In genomic region chr16:21301168-21301894, GRCh38 we compare ENCODE assay signal across 8 cellular contexts. TPM values are rescaled to one million over a fixed set of nuclear protein-coding genes. Genes with fewer than 3 reads are reported as not detected.
DNase-seq lines count a peak whose midpoint lies in the region; ATAC-seq and TF ChIP-seq lines count a peak whose summit lies in the region.

No MANE protein-coding gene starts in this region.

- DNase-seq in NCI-H1417 (lab: John Stamatoyannopoulos, UW) (peak; percentile 32 to 83 (median 82)), NCI-H1417 treated with DMSO at 0.1 percent for 48 hours (lab: John Stamatoyannopoulos, UW) (no peak), MV-4-11 (lab: John Stamatoyannopoulos, UW) (peak; percentile 52), SKM-1 treated with dmso at 0.1 percent for 144 hours (lab: John Stamatoyannopoulos, UW; ENCODE audit: unreplicated experiment) (peak; percentile 60), MCF 10A (ENCODE audit: unreplicated experiment) (peak; percentile 91), iPS-NIHi7 (ENCODE audit: extremely low spot score) (peak; percentile 85), spleen (peak; percentile 85)

- H3K9me3 ChIP-seq in spleen, result no peaks in the 10 kb centered on the region

- peaks cover 18% of the 10 kb centered on the region for H3K36me3 Mint-ChIP-seq in MCF 10A (ENCODE audit: insufficient read depth, unreplicated experiment)

- 0 to 1% (median 0%) methylated on average over 34 to 60 of the region's 60 CpGs for WGBS in spleen, 5 donors

- no TSS peak for BruUV-seq in MCF 10A (replicated peaks; lab: Mats Ljungman, UMichigan)

- no peak for TF ChIP-seq POLR2A in spleen (IDR thresholded peaks at IDR 0.05)

- CTCF ChIA-PET in MCF 10A (lab: Yijun Ruan, JAX), result interaction anchor here (0.6 to 4.1 kb wide), 36 partner anchors 15 to 899 kb away, joined by 3 to 96 read pairs (median 4); partner anchors contain the start of genes DNAH3, ERI2, LDAF1 and REXO5

- peaks cover 0 to 28% (median 21%) of the 10 kb centered on the region in 6 donors for H3K4me1 ChIP-seq in spleen

- no peaks in the 10 kb centered on the region for H3K36me3 ChIP-seq in spleen

- peak; percentile 36 for ATAC-seq in HG02571 (IDR thresholded peaks at IDR 0.05; ENCODE audit: unreplicated experiment)

- no peaks in the 10 kb centered on the region for H3K9me3 Mint-ChIP-seq in MCF 10A (ENCODE audit: unreplicated experiment)

- no peaks in the 10 kb centered on the region for H3K27me3 Mint-ChIP-seq in MCF 10A (ENCODE audit: insufficient read depth, unreplicated experiment)

- peak overlapping the region; percentile 98 for H3K27ac Mint-ChIP-seq in MCF 10A (ENCODE audit: low read depth, unreplicated experiment)

- H3K4me3 Mint-ChIP-seq in MCF 10A (ENCODE audit: unreplicated experiment), result peak overlapping the region; percentile 94

- peak overlapping the region in 7 of 8 donors; percentile 15 to 72 (median 65) for H3K27ac ChIP-seq in spleen

- H3K4me3 ChIP-seq in spleen, result peak overlapping the region; percentile 51 to 86 (median 68)

- POLR2A ChIA-PET in MCF 10A (lab: Yijun Ruan, JAX), result interaction anchor here (0.6 to 4.1 kb wide), 31 partner anchors 11 to 890 kb away, joined by 3 to 115 read pairs (median 4); partner anchors contain the start of genes CRYM, DCUN1D3, DNAH3 and ERI2

- TF ChIP-seq CTCF in MCF 10A (IDR thresholded peaks at IDR 0.05; ENCODE audit: unreplicated experiment) (no peak), spleen (IDR thresholded peaks at IDR 0.05 in 8 of 11, conservative IDR thresholded peaks at IDR 0.05 in 3 of 11) (peak in 4 of 11 experiments; percentile 16 to 30 (median 22))

- intact Hi-C loops in MCF 10A (cut with micrococcal nuclease) (loop anchor here (5.0 kb wide), 4 partner anchors 61 to 504 kb away; partner anchors contain the start of genes DCUN1D3 and LYRM1), spleen (cut with DNase I; ENCODE audit: low total_unique reads) (loop anchor here (10.0 kb wide), 1 partner anchor 147 kb away; the partner anchor contains the start of genes DNAH3 and LDAF1)

- H3K4me1 Mint-ChIP-seq in MCF 10A (ENCODE audit: insufficient read depth, unreplicated experiment), result peaks cover 24% of the 10 kb centered on the region

- H3K27me3 ChIP-seq in spleen (replicated peaks in 1 of 7), result peaks cover 0 to 26% (median 0%) of the 10 kb centered on the region in 7 donors

RNA-seq across cellular contexts. Expression of gene CRYM, which starts 23.2 kb away (rescaled TPM):
- total RNA-seq in MCF 10A (2022) (1.6 and 4.0 TPM in 2 replicates), spleen (1 to 10 TPM in 2 of 7 donors, under 1 TPM in 2, not detected in 3; 0.40 to 1.5 (median 0.93) TPM)
- under 1 TPM; 0.22 to 0.61 (median 0.26) TPM for polyA plus RNA-seq in spleen
